In genomic region chr11:128501576-128502549, GRCh38 we compare ENCODE assay signal across 8 cellular contexts.
DNase-seq lines count a peak whose midpoint lies in the region; ATAC-seq and TF ChIP-seq lines count a peak whose summit lies in the region.

No MANE protein-coding gene starts in this region.

- peak overlapping the region in 7 of 8 donors; percentile 60 to 99 (median 95) for H3K27ac ChIP-seq in spleen

- no peak for TF ChIP-seq RAD21 in Ishikawa (IDR thresholded peaks at IDR 0.05; ENCODE audit: low read depth)

- TF ChIP-seq POLR2A in spleen (IDR thresholded peaks at IDR 0.05) = no peak

- ATAC-seq in left ventricle myocardium superior = peak; percentile 71
- no peak for ATAC-seq in WTC11
- no peak for ATAC-seq in HG03159 (IDR thresholded peaks at IDR 0.05; ENCODE audit: unreplicated experiment)

- peaks cover 97 to 100% (median 100%) of the 10 kb centered on the region in 6 donors for H3K4me1 ChIP-seq in spleen

- H3K9me3 Mint-ChIP-seq in activated naive CD8-positive, alpha-beta T cell (ENCODE audit: low read depth) = no peaks in the 10 kb centered on the region
- peaks cover 7% of the 10 kb centered on the region for H3K9me3 Mint-ChIP-seq in WTC11

- H3K9me3 ChIP-seq in spleen = no peaks in the 10 kb centered on the region

- no peak for TF ChIP-seq EP300 in Ishikawa (IDR thresholded peaks at IDR 0.05; ENCODE audit: borderline replicate concordance)

- H3K4me1 Mint-ChIP-seq in activated naive CD8-positive, alpha-beta T cell (ENCODE audit: low read depth) = peaks cover 96% of the 10 kb centered on the region
- H3K4me1 Mint-ChIP-seq in WTC11 = peaks cover 52% of the 10 kb centered on the region

- POLR2A ChIA-PET in WTC11 (lab: Charles Lee) = no interaction called here

- TF ChIP-seq CTCF in spleen (IDR thresholded peaks at IDR 0.05 in 8 of 11, conservative IDR thresholded peaks at IDR 0.05 in 3 of 11) = no peak
- no peak for TF ChIP-seq CTCF in WTC11 (IDR thresholded peaks at IDR 0.05)

- H3K4me3 Mint-ChIP-seq in activated naive CD8-positive, alpha-beta T cell = peak overlapping the region; percentile 97
- no peak overlapping the region for H3K4me3 Mint-ChIP-seq in WTC11

- no peaks in the 10 kb centered on the region for H3K27me3 Mint-ChIP-seq in activated naive CD8-positive, alpha-beta T cell
- no peaks in the 10 kb centered on the region for H3K27me3 Mint-ChIP-seq in WTC11 (ENCODE audit: low read depth)

- no peaks in the 10 kb centered on the region for H3K27me3 ChIP-seq in spleen (replicated peaks in 1 of 7)

- H3K27ac Mint-ChIP-seq in activated naive CD8-positive, alpha-beta T cell = peak overlapping the region; percentile 99
- H3K27ac Mint-ChIP-seq in WTC11 = no peak overlapping the region

- intact Hi-C loops in left ventricle myocardium superior (cut with micrococcal nuclease) (no loop called here), spleen (cut with DNase I; ENCODE audit: low total_unique reads) (no loop called here)

- 47 to 58% (median 54%) methylated on average over 5 of the region's 5 CpGs for WGBS in spleen, 5 donors

- H3K36me3 ChIP-seq in spleen = peaks cover 0 to 85% (median 13%) of the 10 kb centered on the region in 6 donors

- peaks cover 16% of the 10 kb centered on the region for H3K36me3 Mint-ChIP-seq in activated naive CD8-positive, alpha-beta T cell
- H3K36me3 Mint-ChIP-seq in WTC11 = no peaks in the 10 kb centered on the region; the same call in 1 of the 2 replicates

- H3K4me3 ChIP-seq in spleen = peak overlapping the region in 1 of 8 donors; percentile 73

- CTCF ChIA-PET in WTC11 (lab: Charles Lee) = no interaction called here

- DNase-seq in left ventricle myocardium superior = peak; percentile 51
- DNase-seq in spleen = no peak
- no peak for DNase-seq in WTC11 (ENCODE audit: low spot score)
- DNase-seq in HUDEP-2 (lab: John Stamatoyannopoulos, UW; ENCODE audit: unreplicated experiment in 76 of 76) = no peak
- DNase-seq in SW480 (ENCODE audit: low spot score) = no peak

TF ChIP-seq in Ishikawa, 13 proteins besides CTCF, POLR2A, EP300 and RAD21:
- TF ChIP-seq NFIC (IDR thresholded peaks at IDR 0.05) (peak; percentile 10; the same call in 1 of the 2 replicates), CEBPB (IDR thresholded peaks at IDR 0.05) (no peak), TAF1 (IDR thresholded peaks at IDR 0.05; ENCODE audit: low read depth) (no peak), ZBTB7A (IDR thresholded peaks at IDR 0.05; ENCODE audit: low read depth) (no peak), FOXM1 (IDR thresholded peaks at IDR 0.05; ENCODE audit: borderline replicate concordance, low read depth) (no peak), TEAD4 (IDR thresholded peaks at IDR 0.05) (no peak)

TF ChIP-seq in WTC11, 78 proteins besides CTCF, POLR2A, EP300 and RAD21 (continues in another document):
- TF ChIP-seq ETV6 (CRISPR knock-in tag; IDR thresholded peaks at IDR 0.05) (no peak), ZNF425 (CRISPR knock-in tag; conservative IDR thresholded peaks at IDR 0.05) (no peak), E2F4 (CRISPR knock-in tag; IDR thresholded peaks at IDR 0.05; ENCODE audit: borderline replicate concordance, low read depth) (no peak), SMAD3 (CRISPR knock-in tag; IDR thresholded peaks at IDR 0.05; ENCODE audit: borderline replicate concordance) (no peak), TCF7 (CRISPR knock-in tag; IDR thresholded peaks at IDR 0.05; ENCODE audit: low read depth) (no peak), STAT6 (CRISPR knock-in tag; conservative IDR thresholded peaks at IDR 0.05; ENCODE audit: low read depth) (no peak), ZNF219 (CRISPR knock-in tag; IDR thresholded peaks at IDR 0.05; ENCODE audit: borderline replicate concordance) (no peak), SMAD4 (CRISPR knock-in tag; IDR thresholded peaks at IDR 0.05) (no peak), ZNF423 (CRISPR knock-in tag; IDR thresholded peaks at IDR 0.05) (no peak), CBFB (CRISPR knock-in tag; IDR thresholded peaks at IDR 0.05; ENCODE audit: low read depth) (no peak)
- TF ChIP-seq, protein P1, sequence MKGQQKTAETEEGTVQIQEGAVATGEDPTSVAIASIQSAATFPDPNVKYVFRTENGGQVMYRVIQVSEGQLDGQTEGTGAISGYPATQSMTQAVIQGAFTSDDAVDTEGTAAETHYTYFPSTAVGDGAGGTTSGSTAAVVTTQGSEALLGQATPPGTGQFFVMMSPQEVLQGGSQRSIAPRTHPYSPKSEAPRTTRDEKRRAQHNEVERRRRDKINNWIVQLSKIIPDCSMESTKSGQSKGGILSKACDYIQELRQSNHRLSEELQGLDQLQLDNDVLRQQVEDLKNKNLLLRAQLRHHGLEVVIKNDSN (CRISPR knock-in tag; IDR thresholded peaks at IDR 0.05) = no peak
- TF ChIP-seq, protein P2, sequence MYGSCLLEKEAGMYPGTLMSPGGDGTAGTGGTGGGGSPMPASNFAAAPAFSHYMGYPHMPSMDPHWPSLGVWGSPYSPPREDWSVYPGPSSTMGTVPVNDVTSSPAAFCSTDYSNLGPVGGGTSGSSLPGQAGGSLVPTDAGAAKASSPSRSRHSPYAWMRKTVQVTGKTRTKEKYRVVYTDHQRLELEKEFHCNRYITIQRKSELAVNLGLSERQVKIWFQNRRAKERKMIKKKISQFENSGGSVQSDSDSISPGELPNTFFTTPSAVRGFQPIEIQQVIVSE (CRISPR knock-in tag; IDR thresholded peaks at IDR 0.05; ENCODE audit: borderline replicate concordance) = no peak
